ENCODE assay signal across 1 cellular context in the genomic region with DNA sequence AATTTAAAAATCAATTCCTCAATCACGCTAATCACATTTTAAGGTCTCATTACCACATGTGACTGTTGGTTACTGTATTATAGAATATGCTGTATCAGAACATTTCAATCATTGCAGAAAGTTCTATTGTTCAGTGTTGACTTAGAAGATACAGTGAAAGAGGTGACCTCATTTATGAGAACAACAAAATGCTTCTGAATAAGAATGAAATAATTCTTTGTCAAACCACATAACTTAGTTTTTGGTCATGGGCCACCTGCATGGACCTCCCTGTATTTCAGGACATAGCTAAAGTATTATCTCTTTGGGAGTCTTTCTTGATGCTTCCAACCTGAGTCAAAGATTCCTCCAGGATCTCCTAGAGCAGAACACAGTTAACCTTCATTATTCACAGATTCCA.
TF ChIP-seq lines count a peak whose summit lies in the region.

No MANE protein-coding gene starts in this region.

TF ChIP-seq in H1, 55 proteins besides CTCF, POLR2A, EP300 and RAD21:
- TF ChIP-seq POU5F1 (IDR thresholded peaks at IDR 0.05; ENCODE audit: low read depth, low read length) (no peak), JUND (IDR thresholded peaks at IDR 0.05; ENCODE audit: low read length) (no peak), SUZ12 (IDR thresholded peaks at IDR 0.05; ENCODE audit: low read length) (no peak), SP4 (IDR thresholded peaks at IDR 0.05; ENCODE audit: low read length) (no peak), SAP30 (IDR thresholded peaks at IDR 0.05; ENCODE audit: insufficient read depth, insufficient replicate concordance, low read length) (no peak), RBBP5 (IDR thresholded peaks at IDR 0.05; ENCODE audit: borderline replicate concordance, low read depth, low read length) (no peak), YY1 (IDR thresholded peaks at IDR 0.05; ENCODE audit: low read depth, low read length) (no peak), TEAD4 (IDR thresholded peaks at IDR 0.05; ENCODE audit: low read depth, low read length) (no peak), KDM4A (IDR thresholded peaks at IDR 0.05; ENCODE audit: low read depth, low read length, severe bottlenecking) (no peak), MAFK (IDR thresholded peaks at IDR 0.05; ENCODE audit: low read depth, low read length) (no peak), CEBPB (IDR thresholded peaks at IDR 0.05; ENCODE audit: low read depth, low read length) (no peak), PHF8 (conservative IDR thresholded peaks at IDR 0.05; ENCODE audit: low read depth, low read length) (no peak), SIX5 (IDR thresholded peaks at IDR 0.05; ENCODE audit: low read depth, low read length) (no peak), HDAC6 (IDR thresholded peaks at IDR 0.05; ENCODE audit: low read depth, low read length) (no peak), TAF1 (IDR thresholded peaks at IDR 0.05; ENCODE audit: low read depth, low read length) (no peak), SIN3A (conservative IDR thresholded peaks at IDR 0.05 in 1 of 2, IDR thresholded peaks at IDR 0.05 in 1 of 2; ENCODE audit: low read depth in 1 of 2, low read length in 2 of 2) (no peak), GTF2F1 (IDR thresholded peaks at IDR 0.05; ENCODE audit: borderline replicate concordance, low read depth, low read length) (no peak)
- TF ChIP-seq, protein P1, sequence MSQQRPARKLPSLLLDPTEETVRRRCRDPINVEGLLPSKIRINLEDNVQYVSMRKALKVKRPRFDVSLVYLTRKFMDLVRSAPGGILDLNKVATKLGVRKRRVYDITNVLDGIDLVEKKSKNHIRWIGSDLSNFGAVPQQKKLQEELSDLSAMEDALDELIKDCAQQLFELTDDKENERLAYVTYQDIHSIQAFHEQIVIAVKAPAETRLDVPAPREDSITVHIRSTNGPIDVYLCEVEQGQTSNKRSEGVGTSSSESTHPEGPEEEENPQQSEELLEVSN (IDR thresholded peaks at IDR 0.05): no peak
